In genomic region chr10:124992462-124993344, GRCh38 we compare ENCODE assay signal across 8 cellular contexts. TPM values are rescaled to one million over a fixed set of nuclear protein-coding genes. Genes with fewer than 3 reads are reported as not detected.
A peak's percentile ranks its signal among the peaks of the same experiment; 100 is the strongest.
DNase-seq lines count a peak whose midpoint lies in the region; ATAC-seq, FAIRE-seq and TF ChIP-seq lines count a peak whose summit lies in the region.

No MANE protein-coding gene starts in this region.

- H3K4me1 ChIP-seq in breast epithelium (no peaks in the 10 kb centered on the region), kidney (ENCODE audit: control insufficient read depth in 1 of 2, insufficient read depth in 1 of 2, low read depth in 1 of 2, low read length in 2 of 2) (no peaks in the 10 kb centered on the region)

- peak; percentile 50 to 56 for ATAC-seq in stimulated activated naive B cell treated with anti-CD40 and anti-IgM and Interleukin-4, amounts not matched to agents 10 μg/mL and 1 μg/mL and 100 μg/mL, for 72 hours (replicated peaks)
- ATAC-seq in GM18907 (IDR thresholded peaks at IDR 0.05; ENCODE audit: unreplicated experiment): no peak

- no peaks in the 10 kb centered on the region for H3K9me3 Mint-ChIP-seq in stimulated activated naive B cell treated with anti-CD40 and anti-IgM and Interleukin-4, amounts not matched to agents 10 μg/mL and 1 μg/mL and 100 μg/mL, for 72 hours

- H3K9me3 ChIP-seq in breast epithelium (no peaks in the 10 kb centered on the region), kidney (ENCODE audit: control insufficient read depth in 1 of 2, low read length in 2 of 2) (no peaks in the 10 kb centered on the region)

- no peak overlapping the region for H3K4me3 Mint-ChIP-seq in stimulated activated naive B cell treated with anti-CD40 and anti-IgM and Interleukin-4, amounts not matched to agents 10 μg/mL and 1 μg/mL and 100 μg/mL, for 72 hours

- H3K4me1 Mint-ChIP-seq in stimulated activated naive B cell treated with anti-CD40 and anti-IgM and Interleukin-4, amounts not matched to agents 10 μg/mL and 1 μg/mL and 100 μg/mL, for 72 hours: peaks cover 8 to 19% of the 10 kb centered on the region in 2 donors

- DNase-seq in NCI-H748 (lab: John Stamatoyannopoulos, UW; ENCODE audit: unreplicated experiment) (peak; percentile 53), NCI-H748 treated with DMSO at 0.1 percent for 48 hours (lab: John Stamatoyannopoulos, UW) (no peak), HCEC 1CT (peak; percentile 48), NCI-H526 treated with DMSO at 0.1 percent for 48 hours (lab: John Stamatoyannopoulos, UW) (peak; percentile 1), breast epithelium (ENCODE audit: low spot score in 2 of 2) (peak in 1 of 2 donors; percentile 70), kidney (peak; percentile 88)
- DNase-seq in stimulated activated naive B cell treated with anti-CD40 and anti-IgM and Interleukin-4, amounts not matched to agents 10 μg/mL and 1 μg/mL and 100 μg/mL, for 72 hours: no peak

- peaks cover 5 to 17% of the 10 kb centered on the region in 2 donors for H3K36me3 Mint-ChIP-seq in stimulated activated naive B cell treated with anti-CD40 and anti-IgM and Interleukin-4, amounts not matched to agents 10 μg/mL and 1 μg/mL and 100 μg/mL, for 72 hours

- H3K9ac ChIP-seq in kidney (ENCODE audit: low read length in 2 of 2): no peak overlapping the region

- H3K27ac Mint-ChIP-seq in stimulated activated naive B cell treated with anti-CD40 and anti-IgM and Interleukin-4, amounts not matched to agents 10 μg/mL and 1 μg/mL and 100 μg/mL, for 72 hours: no peak overlapping the region

- no peaks in the 10 kb centered on the region for H3K27me3 ChIP-seq in breast epithelium

- TF ChIP-seq POLR2A in breast epithelium (IDR thresholded peaks at IDR 0.05): no peak

- peak overlapping the region in 1 of 2 donors; percentile 17 for H3K27ac ChIP-seq in breast epithelium
- no peak overlapping the region for H3K27ac ChIP-seq in kidney (ENCODE audit: low read depth in 2 of 2, low read length in 2 of 2)

- no peak for FAIRE-seq in kidney (lab: Jason Lieb, UNC)

- TF ChIP-seq CTCF in breast epithelium (IDR thresholded peaks at IDR 0.05): peak; percentile 43 to 80 (median 76)
- TF ChIP-seq CTCF in kidney (IDR thresholded peaks at IDR 0.05; ENCODE audit: borderline replicate concordance, extremely low read depth, insufficient read depth): peak; percentile 50

- intact Hi-C loops in breast epithelium (cut with DNase I; ENCODE audit: low total_unique reads) (no loop called here), kidney (cut with DNase I) (no loop called here)

- no peaks in the 10 kb centered on the region for H3K27me3 Mint-ChIP-seq in stimulated activated naive B cell treated with anti-CD40 and anti-IgM and Interleukin-4, amounts not matched to agents 10 μg/mL and 1 μg/mL and 100 μg/mL, for 72 hours

- no peaks in the 10 kb centered on the region for H3K36me3 ChIP-seq in breast epithelium
- H3K36me3 ChIP-seq in kidney (ENCODE audit: control insufficient read depth in 1 of 2, insufficient read depth in 2 of 2, low read length in 2 of 2): peaks cover 41 to 66% of the 10 kb centered on the region in 2 donors

- H3K4me3 ChIP-seq in breast epithelium: no peak overlapping the region
- no peak overlapping the region for H3K4me3 ChIP-seq in kidney (ENCODE audit: low read length in 2 of 2)

RNA-seq across cellular contexts. Expression of gene ZRANB1, which starts 50.8 kb away (rescaled TPM):
- total RNA-seq in breast epithelium (10 to 100 TPM; 32.4 to 37.4 (median 35.1) TPM), kidney (17.5 TPM)
- polyA plus RNA-seq in kidney (ENCODE audit: insufficient read depth, low read depth, low replicate concordance): 8.9 TPM

Comparison
In these comparisons a context has a peak if more than half of its experiments do, and no peak if none do; other contexts are left out.
1. DNase-seq: peak in NCI-H748 (single experiment), HCEC 1CT (single experiment), NCI-H526 treated with DMSO at 0.1 percent for 48 hours (single experiment) and kidney (single experiment); none in NCI-H748 treated with DMSO at 0.1 percent for 48 hours (single experiment) and stimulated activated naive B cell treated with anti-CD40 and anti-IgM and Interleukin-4, amounts not matched to agents 10 μg/mL and 1 μg/mL and 100 μg/mL, for 72 hours (single experiment).